In genomic region chr16:27597361-27597760, GRCh38 we compare ENCODE assay signal across 28 cellular contexts.
"Had no signal": no experiment of that assay in that cellular context is flagged by ENCODE, and none has a peak within 500 bp of the region (broad histone marks: within the 10 kb centered on the region; RNA-seq: fewer than 3 reads in every experiment).

No MANE protein-coding gene starts in this region.

- H3K27me3 ChIP-seq: left lung, ovary, stomach, testis, thyroid gland, transverse colon, uterus had no signal

- H3K27me3 Mint-ChIP-seq: naive thymus-derived CD4-positive, alpha-beta T cell; natural killer cell treated with Interleukin-12 subunit alpha and Interleukin-12 subunit beta and Interleukin-15 and Interleukin-18, amount 100 ng/mL, for 72 hours; progenitor cell of endocrine pancreas; stimulated activated naive B cell treated with anti-CD40 and anti-IgM and Interleukin-4, amounts not matched to agents 10 μg/mL and 1 μg/mL and 100 μg/mL, for 72 hours had no signal

- H3K4me3 Mint-ChIP-seq: immature natural killer cell; naive thymus-derived CD4-positive, alpha-beta T cell; natural killer cell treated with Interleukin-12 subunit alpha and Interleukin-12 subunit beta and Interleukin-15 and Interleukin-18, amount 100 ng/mL, for 72 hours; stimulated activated naive B cell treated with anti-CD40 and anti-IgM and Interleukin-4, amounts not matched to agents 10 μg/mL and 1 μg/mL and 100 μg/mL, for 72 hours had no signal

- H3K4me1 Mint-ChIP-seq: immature natural killer cell; naive thymus-derived CD4-positive, alpha-beta T cell had no signal

- H3K27ac ChIP-seq: left lung, ovary, skin epidermis, stomach, testis, transverse colon, uterus had no signal

- H3K36me3 ChIP-seq: ovary, thyroid gland, transverse colon, uterus had no signal

- H3K36me3 Mint-ChIP-seq: natural killer cell treated with Interleukin-12 subunit alpha and Interleukin-12 subunit beta and Interleukin-15 and Interleukin-18, amount 100 ng/mL, for 72 hours had no signal

- DNase-seq: hippocampal formation; immature natural killer cell; kidney; left colon; left lung; mesendoderm; midbrain; mucosa of descending colon; naive thymus-derived CD4-positive, alpha-beta T cell; ovary; retina; right cardiac atrium; stimulated activated CD4-positive, alpha-beta T cell treated with anti-CD3 and anti-CD28 coated beads, Interleukin-12 subunit alpha, Interleukin-12 subunit beta, amount 100 ng/mL, for 4 hours; stimulated activated CD4-positive, alpha-beta T cell treated with anti-CD3 and anti-CD28 coated beads, Interleukin-15, amount 100 ng/mL, for 24 hours; stimulated activated CD4-positive, alpha-beta T cell treated with anti-CD3 and anti-CD28 coated beads, Interleukin-2, amount 100 ng/mL, for 24 hours; stimulated activated CD4-positive, alpha-beta T cell treated with anti-CD3 and anti-CD28 coated beads, Interleukin-4, amount 100 ng/mL, for 1 hour; stimulated activated naive B cell treated with anti-CD40 and anti-IgM and Interleukin-4, amounts not matched to agents 10 μg/mL and 1 μg/mL and 100 μg/mL, for 72 hours; stimulated activated naive CD8-positive, alpha-beta T cell treated with anti-CD3 and anti-CD28 coated beads, Interleukin-15, Interleukin-2, amounts not matched to agents 100 U/mL and 50 U/mL, for 24 hours; stomach; testis; thyroid gland; transverse colon; uterus had no signal

- H3K9me3 ChIP-seq: left lung, mucosa of descending colon, ovary, stomach, testis, thyroid gland, transverse colon, uterus had no signal

- ATAC-seq: left colon; left lung; mucosa of descending colon; naive thymus-derived CD4-positive, alpha-beta T cell; natural killer cell treated with Interleukin-12 subunit alpha and Interleukin-12 subunit beta and Interleukin-15 and Interleukin-18, amount 100 ng/mL, for 72 hours; right cardiac atrium; sciatic nerve; stimulated activated naive B cell treated with anti-CD40 and anti-IgM and Interleukin-4, amounts not matched to agents 10 μg/mL and 1 μg/mL and 100 μg/mL, for 72 hours; stimulated activated naive CD8-positive, alpha-beta T cell treated with anti-CD3 and anti-CD28 coated beads, Interleukin-15, Interleukin-2, amounts not matched to agents 100 U/mL and 50 U/mL, for 24 hours had no signal

- H3K4me3 ChIP-seq: left lung, lung, mucosa of descending colon, ovary, skin epidermis, stomach, testis, thyroid gland, transverse colon, uterus had no signal

- H3K9me3 Mint-ChIP-seq: immature natural killer cell; naive thymus-derived CD4-positive, alpha-beta T cell; natural killer cell treated with Interleukin-12 subunit alpha and Interleukin-12 subunit beta and Interleukin-15 and Interleukin-18, amount 100 ng/mL, for 72 hours; stimulated activated naive B cell treated with anti-CD40 and anti-IgM and Interleukin-4, amounts not matched to agents 10 μg/mL and 1 μg/mL and 100 μg/mL, for 72 hours had no signal

- H3K4me1 ChIP-seq: left lung, testis, transverse colon, uterus had no signal

- H3K27ac Mint-ChIP-seq: immature natural killer cell; naive thymus-derived CD4-positive, alpha-beta T cell; natural killer cell treated with Interleukin-12 subunit alpha and Interleukin-12 subunit beta and Interleukin-15 and Interleukin-18, amount 100 ng/mL, for 72 hours; progenitor cell of endocrine pancreas; stimulated activated naive B cell treated with anti-CD40 and anti-IgM and Interleukin-4, amounts not matched to agents 10 μg/mL and 1 μg/mL and 100 μg/mL, for 72 hours had no signal
